In genomic region chr10:111113238-111113960, GRCh38 we compare ENCODE assay signal across 23 cellular contexts. TPM values are rescaled to one million over a fixed set of nuclear protein-coding genes. Genes with fewer than 3 reads are reported as not detected.
DNase-seq lines count a peak whose midpoint lies in the region; ATAC-seq and TF ChIP-seq lines count a peak whose summit lies in the region.
"Had no signal": no experiment of that assay in that cellular context is flagged by ENCODE, and none has a peak within 500 bp of the region (broad histone marks: within the 10 kb centered on the region; RNA-seq: fewer than 3 reads in every experiment).

No MANE protein-coding gene starts in this region.

- no peak overlapping the region for H2BK120ac ChIP-seq in mesenchymal stem cell (ENCODE audit: low read depth, low read length)

- DNase-seq in Kasumi-1 (lab: John Stamatoyannopoulos, UW): peak; percentile 28 to 37
- DNase-seq in activated CD8-positive, alpha-beta memory T cell treated with anti-CD3 and anti-CD28 coated beads, Interleukin-2, amount 10 ng/mL, durations not matched to agents 7 days and 5 days: peak; percentile 33
- DNase-seq in endodermal cell: peak; percentile 13
- DNase-seq in osteocyte (ENCODE audit: extremely low spot score, unreplicated experiment): peak; percentile 54
- no peak for DNase-seq in mesenchymal stem cell
- no peak for DNase-seq in activated CD4-positive, alpha-beta T cell treated with anti-CD3 and anti-CD28 coated beads for 1 hour
- no peak for DNase-seq in HPDE6-E6E7 (ENCODE audit: extremely low spot score)
- DNase-seq: ACHN; BE2C; CD4-positive, CD25-positive, alpha-beta regulatory T cell; CD8-positive, alpha-beta memory T cell; COR-L47; DMS 273 treated with DMSO at 0.1 percent for 48 hours; DMS53; DND-41; EL; HCEC 1CT had no signal

- H3K27me3 Mint-ChIP-seq in activated CD8-positive, alpha-beta memory T cell treated with anti-CD3 and anti-CD28 coated beads, Interleukin-2, amount 10 ng/mL, durations not matched to agents 7 days and 5 days: no peaks in the 10 kb centered on the region
- no peaks in the 10 kb centered on the region for H3K27me3 Mint-ChIP-seq in endodermal cell (ENCODE audit: insufficient read depth)
- H3K27me3 Mint-ChIP-seq in osteocyte (ENCODE audit: unreplicated experiment): peaks cover 3% of the 10 kb centered on the region
- H3K27me3 Mint-ChIP-seq: CD4-positive, CD25-positive, alpha-beta regulatory T cell; IgD-negative memory B cell had no signal

- H3K4me1 ChIP-seq in endodermal cell (ENCODE audit: control insufficient read depth, insufficient read depth, low read length) (no peaks in the 10 kb centered on the region), mesenchymal stem cell (ENCODE audit: control insufficient read depth, insufficient read depth, low read depth, low read length) (peaks cover 2% of the 10 kb centered on the region)
- H3K4me1 ChIP-seq: BE2C had no signal

- no peak overlapping the region for H4K91ac ChIP-seq in mesenchymal stem cell (ENCODE audit: low read length)

- H3K4me3 ChIP-seq in endodermal cell (ENCODE audit: low read length): no peak overlapping the region
- H3K4me3 ChIP-seq in mesenchymal stem cell (ENCODE audit: insufficient read depth in 1 of 2, low read depth in 1 of 2, low read length in 2 of 2): no peak overlapping the region
- H3K4me3 ChIP-seq: GM12878, GM23338 had no signal

- H2AFZ ChIP-seq in mesenchymal stem cell (ENCODE audit: low read depth, low read length): no peak overlapping the region
- H2AFZ ChIP-seq: GM23338 had no signal

- no peak overlapping the region for H3K4me2 ChIP-seq in mesenchymal stem cell (ENCODE audit: low read length, poor library complexity, severe bottlenecking)
- H3K4me2 ChIP-seq: GM23338 had no signal

- H3K36me3 ChIP-seq in endodermal cell (ENCODE audit: control insufficient read depth, insufficient read depth, low read length) (no peaks in the 10 kb centered on the region), mesenchymal stem cell (ENCODE audit: control insufficient read depth in 1 of 2, insufficient read depth in 2 of 2, low read depth in 1 of 2, low read length in 2 of 2) (no peaks in the 10 kb centered on the region)
- H3K36me3 ChIP-seq: BE2C had no signal

- no peak overlapping the region for H3K14ac ChIP-seq in mesenchymal stem cell (ENCODE audit: low read length in 2 of 2)

- no peak overlapping the region for H2AK5ac ChIP-seq in mesenchymal stem cell (ENCODE audit: low read length, severe bottlenecking)

- no peak overlapping the region for H2BK12ac ChIP-seq in mesenchymal stem cell (ENCODE audit: low read length in 2 of 2)

- H3K9ac ChIP-seq in endodermal cell (ENCODE audit: extremely low read depth, low read length, poor library complexity, severe bottlenecking) (no peak overlapping the region), mesenchymal stem cell (ENCODE audit: low read length) (no peak overlapping the region)

- H2BK5ac ChIP-seq in mesenchymal stem cell (ENCODE audit: low read depth, low read length, poor library complexity, severe bottlenecking): no peak overlapping the region

- no peak overlapping the region for H3K27ac Mint-ChIP-seq in activated CD8-positive, alpha-beta memory T cell treated with anti-CD3 and anti-CD28 coated beads, Interleukin-2, amount 10 ng/mL, durations not matched to agents 7 days and 5 days
- H3K27ac Mint-ChIP-seq in endodermal cell (no peak overlapping the region), osteocyte (ENCODE audit: unreplicated experiment) (no peak overlapping the region)
- H3K27ac Mint-ChIP-seq: CD4-positive, CD25-positive, alpha-beta regulatory T cell; GM23338; IgD-negative memory B cell had no signal

- H3K27me3 ChIP-seq in endodermal cell (ENCODE audit: control insufficient read depth, insufficient read depth, low read length, poor library complexity, severe bottlenecking) (peaks cover 4% of the 10 kb centered on the region), mesenchymal stem cell (ENCODE audit: control insufficient read depth in 1 of 2, insufficient read depth in 1 of 2, low read length in 2 of 2) (no peaks in the 10 kb centered on the region)
- H3K27me3 ChIP-seq: BE2C had no signal

- CTCF ChIA-PET in activated CD8-positive, alpha-beta memory T cell treated with anti-CD3 and anti-CD28 coated beads, Interleukin-2, amount 10 ng/mL, durations not matched to agents 7 days and 5 days (lab: Charles Lee): no interaction called here

- H4K8ac ChIP-seq in mesenchymal stem cell (ENCODE audit: low read length): no peak overlapping the region

- WGBS in endodermal cell (ENCODE audit: insufficient coverage in 1 of 2, insufficient read length in 1 of 2), 2 experiments: 88 to 94% methylated on average over 5 to 8 of the region's 8 CpGs
- WGBS in mesenchymal stem cell: 71% methylated on average over 8 of the region's 8 CpGs

- H2BK15ac ChIP-seq in mesenchymal stem cell (ENCODE audit: low read depth, poor library complexity, severe bottlenecking): no peak overlapping the region

- no peak for TF ChIP-seq CTCF in endodermal cell (conservative IDR thresholded peaks at IDR 0.05)
- TF ChIP-seq CTCF in osteocyte (IDR thresholded peaks at IDR 0.05): no peak

- H3K27ac ChIP-seq in endodermal cell (ENCODE audit: low read depth, low read length): no peak overlapping the region
- no peak overlapping the region for H3K27ac ChIP-seq in mesenchymal stem cell (ENCODE audit: low read length, poor library complexity, severe bottlenecking)

- no peak overlapping the region for H3K23ac ChIP-seq in mesenchymal stem cell (ENCODE audit: low read length in 2 of 2)

- no peaks in the 10 kb centered on the region for H3K9me3 ChIP-seq in endodermal cell (ENCODE audit: control insufficient read depth, low read length)
- H3K9me3 ChIP-seq in mesenchymal stem cell (ENCODE audit: control insufficient read depth, low read length): no peaks in the 10 kb centered on the region
- H3K9me3 ChIP-seq: BE2C had no signal

- peaks cover 7% of the 10 kb centered on the region for H3K4me1 Mint-ChIP-seq in activated CD8-positive, alpha-beta memory T cell treated with anti-CD3 and anti-CD28 coated beads, Interleukin-2, amount 10 ng/mL, durations not matched to agents 7 days and 5 days
- H3K4me1 Mint-ChIP-seq in endodermal cell: peaks cover under 1% of the 10 kb centered on the region
- H3K4me1 Mint-ChIP-seq in osteocyte (ENCODE audit: unreplicated experiment): no peaks in the 10 kb centered on the region

- no peaks in the 10 kb centered on the region for H3K9me3 Mint-ChIP-seq in activated CD8-positive, alpha-beta memory T cell treated with anti-CD3 and anti-CD28 coated beads, Interleukin-2, amount 10 ng/mL, durations not matched to agents 7 days and 5 days (ENCODE audit: low read depth)
- H3K9me3 Mint-ChIP-seq in endodermal cell (no peaks in the 10 kb centered on the region), osteocyte (ENCODE audit: unreplicated experiment) (no peaks in the 10 kb centered on the region)
- H3K9me3 Mint-ChIP-seq: CD4-positive, CD25-positive, alpha-beta regulatory T cell; CD8-positive, alpha-beta memory T cell; GM23338; IgD-negative memory B cell had no signal

- H3K4me3 Mint-ChIP-seq in activated CD8-positive, alpha-beta memory T cell treated with anti-CD3 and anti-CD28 coated beads, Interleukin-2, amount 10 ng/mL, durations not matched to agents 7 days and 5 days: no peak overlapping the region
- H3K4me3 Mint-ChIP-seq in endodermal cell (no peak overlapping the region), osteocyte (ENCODE audit: unreplicated experiment) (no peak overlapping the region)
- H3K4me3 Mint-ChIP-seq: CD4-positive, CD25-positive, alpha-beta regulatory T cell; GM23338; IgD-negative memory B cell had no signal

- ATAC-seq in activated CD8-positive, alpha-beta memory T cell treated with anti-CD3 and anti-CD28 coated beads, Interleukin-2, amount 10 ng/mL, durations not matched to agents 7 days and 5 days: no peak
- no peak for ATAC-seq in GM21717 (IDR thresholded peaks at IDR 0.05; ENCODE audit: unreplicated experiment)
- ATAC-seq: GM12878, GM23338, HepG2 had no signal

- H3K79me1 ChIP-seq in mesenchymal stem cell (replicated peaks; ENCODE audit: low read length, poor library complexity, severe bottlenecking): no peaks in the 10 kb centered on the region

- no peak overlapping the region for H3K18ac ChIP-seq in mesenchymal stem cell (ENCODE audit: low read depth in 1 of 2, low read length in 2 of 2)

- no peaks in the 10 kb centered on the region for H3K36me3 Mint-ChIP-seq in activated CD8-positive, alpha-beta memory T cell treated with anti-CD3 and anti-CD28 coated beads, Interleukin-2, amount 10 ng/mL, durations not matched to agents 7 days and 5 days
- H3K36me3 Mint-ChIP-seq in endodermal cell (ENCODE audit: low read depth): no peaks in the 10 kb centered on the region
- no peaks in the 10 kb centered on the region for H3K36me3 Mint-ChIP-seq in osteocyte (ENCODE audit: unreplicated experiment)
- H3K36me3 Mint-ChIP-seq: CD4-positive, CD25-positive, alpha-beta regulatory T cell; CD8-positive, alpha-beta memory T cell had no signal

- no peak overlapping the region for H3K4ac ChIP-seq in mesenchymal stem cell (ENCODE audit: low read depth in 1 of 2, low read length in 2 of 2)

RNA-seq across cellular contexts. Expression of gene ADRA2A, which starts 36.6 kb away (rescaled TPM):
- total RNA-seq in activated CD8-positive, alpha-beta memory T cell treated with anti-CD3 and anti-CD28 coated beads, Interleukin-2, amount 10 ng/mL, durations not matched to agents 7 days and 5 days: not detected
- total RNA-seq in endodermal cell (under 1 TPM in 1 of 2 donors, not detected in 1; 0.13 TPM), osteocyte (not detected in 2 replicates)
- 0.53 TPM for polyA plus RNA-seq in endodermal cell (2013, experiment 1 of 2)
- polyA plus RNA-seq in endodermal cell (2013, experiment 2 of 2): 0.87 TPM
- polyA plus RNA-seq in mesenchymal stem cell (2013, experiment 1 of 2): 0.03 TPM
- polyA plus RNA-seq in mesenchymal stem cell (2013, experiment 2 of 2): 0.03 TPM
- total RNA-seq: CD8-positive, alpha-beta memory T cell; G401; HepG2 had no signal
- polyA plus RNA-seq: CD4-positive, CD25-positive, alpha-beta regulatory T cell; CD8-positive, alpha-beta memory T cell; GM12878; IgD-negative memory B cell had no signal

Comparison
In these comparisons a context has a peak if more than half of its experiments do, and no peak if none do; other contexts are left out.
1. DNase-seq: peak in Kasumi-1 (2 of 2), activated CD8-positive, alpha-beta memory T cell treated with anti-CD3 and anti-CD28 coated beads, Interleukin-2, amount 10 ng/mL, durations not matched to agents 7 days and 5 days (single experiment), endodermal cell (single experiment) and osteocyte (single experiment); none in mesenchymal stem cell (single experiment), activated CD4-positive, alpha-beta T cell treated with anti-CD3 and anti-CD28 coated beads for 1 hour (single experiment) and HPDE6-E6E7 (single experiment).